In the genomic region with DNA sequence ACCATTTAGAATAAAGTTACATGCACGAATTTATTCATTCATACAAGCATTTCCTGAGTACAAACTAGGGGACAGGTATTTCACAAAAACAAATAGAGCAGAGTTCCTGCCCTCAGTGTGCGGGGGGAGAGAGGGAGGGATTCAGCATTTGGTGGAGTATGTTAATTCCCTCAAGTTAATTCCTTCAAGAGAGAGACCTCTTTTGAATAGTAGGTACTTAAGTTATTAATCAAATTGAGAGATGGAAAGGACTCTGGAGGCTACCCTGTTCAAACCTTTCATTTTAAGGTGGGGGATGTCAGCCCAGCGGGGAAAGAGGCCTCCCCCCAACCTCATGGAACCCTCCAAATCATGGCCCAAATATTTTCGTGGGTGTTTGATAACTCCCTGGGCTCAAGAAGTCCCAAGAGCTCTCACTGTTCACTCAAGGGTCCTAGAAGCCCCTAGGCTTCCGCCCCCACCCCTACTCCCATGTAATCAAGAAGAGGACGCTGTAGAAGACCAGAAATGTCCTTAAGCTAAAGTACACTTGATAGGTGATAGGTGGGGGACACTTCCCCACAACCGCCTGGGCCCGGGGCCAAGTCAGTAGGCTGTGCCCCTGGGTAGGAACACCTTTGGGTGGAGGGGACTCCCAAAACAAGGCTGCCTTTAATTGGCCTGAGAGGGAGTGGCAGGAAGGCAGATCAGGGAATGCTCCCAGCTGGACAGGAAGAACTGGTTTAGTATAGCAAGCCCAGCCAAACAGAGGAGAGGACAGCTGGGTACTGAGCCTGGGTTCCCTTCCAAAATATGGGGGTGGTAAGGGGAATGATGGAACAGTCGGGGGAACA, we compare ENCODE assay signal across 10 cellular contexts. TPM values are rescaled to one million over a fixed set of nuclear protein-coding genes. Genes with fewer than 3 reads are reported as not detected.
DNase-seq lines count a peak whose midpoint lies in the region; ATAC-seq and TF ChIP-seq lines count a peak whose summit lies in the region.
"Had no signal": no experiment of that assay in that cellular context is flagged by ENCODE, and none has a peak within 500 bp of the region (broad histone marks: within the 10 kb centered on the region; RNA-seq: fewer than 3 reads in every experiment).

No MANE protein-coding gene starts in this region.

- H3K9me3 ChIP-seq in cardiac muscle cell (ENCODE audit: low read depth) (no peaks in the 10 kb centered on the region), lower lobe of right lung (no peaks in the 10 kb centered on the region)

- BruUV-seq in MCF 10A (replicated peaks; lab: Mats Ljungman, UMichigan): no TSS peak

- no peaks in the 10 kb centered on the region for H3K36me3 ChIP-seq in cardiac muscle cell
- peaks cover 15% of the 10 kb centered on the region for H3K36me3 ChIP-seq in lower lobe of right lung

- peak overlapping the region; percentile 93 for H3K27ac Mint-ChIP-seq in MCF 10A (ENCODE audit: low read depth, unreplicated experiment)

- CTCF ChIA-PET in MCF 10A (lab: Yijun Ruan, JAX): interaction anchor here (1.1 to 9.0 kb wide), 8 partner anchors 8 to 425 kb away, joined by 4 to 82 read pairs (median 6); a partner anchor contains a TSS

- H3K9me3 Mint-ChIP-seq in MCF 10A (ENCODE audit: unreplicated experiment): no peaks in the 10 kb centered on the region

- H3K27ac ChIP-seq in cardiac muscle cell (peak overlapping the region; percentile 98), lower lobe of right lung (peak overlapping the region; percentile 93)

- H3K4me1 ChIP-seq in cardiac muscle cell (ENCODE audit: low read depth) (peaks cover 69% of the 10 kb centered on the region), lower lobe of right lung (peaks cover 82% of the 10 kb centered on the region)

- POLR2A ChIA-PET in MCF 10A (lab: Yijun Ruan, JAX): interaction anchor here (0.5 to 37.4 kb wide), 8 partner anchors 9 to 540 kb away, joined by 3 to 1328 read pairs (median 12); a partner anchor contains a TSS

- DNase-seq in cardiac muscle cell (ENCODE audit: low read depth in 1 of 2, low spot score in 1 of 2) (no peak), Right ventricle myocardium inferior (ENCODE audit: missing footprints) (no peak), MCF 10A (ENCODE audit: unreplicated experiment) (peak; percentile 56), lower lobe of right lung (peak; percentile 91), ureter (ENCODE audit: low spot score) (peak; percentile 82), T1000 (lab: John Stamatoyannopoulos, UW) (no peak), NCI-H2171 (lab: John Stamatoyannopoulos, UW) (no peak)
- DNase-seq: GF-D8 had no signal

- H3K27me3 ChIP-seq in cardiac muscle cell (no peaks in the 10 kb centered on the region), lower lobe of right lung (ENCODE audit: low read depth) (no peaks in the 10 kb centered on the region)

- H3K4me1 Mint-ChIP-seq in MCF 10A (ENCODE audit: insufficient read depth, unreplicated experiment): peaks cover 46% of the 10 kb centered on the region

- peaks cover 8% of the 10 kb centered on the region for H3K36me3 Mint-ChIP-seq in MCF 10A (ENCODE audit: insufficient read depth, unreplicated experiment)

- peak overlapping the region; percentile 89 for H3K4me3 Mint-ChIP-seq in MCF 10A (ENCODE audit: unreplicated experiment)

- intact Hi-C loops in Right ventricle myocardium inferior (cut with DNase I): no loop called here
- intact Hi-C loops in MCF 10A (cut with micrococcal nuclease): loop anchor here (5.0 kb wide), 1 partner anchor 72 kb away; a partner anchor contains a TSS
- intact Hi-C loops in lower lobe of right lung (cut with DNase I): no loop called here

- no peaks in the 10 kb centered on the region for H3K27me3 Mint-ChIP-seq in MCF 10A (ENCODE audit: insufficient read depth, unreplicated experiment)

- ATAC-seq in Right ventricle myocardium inferior (no peak), lower lobe of right lung (peak; percentile 58 to 75), HG02588 (IDR thresholded peaks at IDR 0.05; ENCODE audit: unreplicated experiment) (no peak)

- H3K4me3 ChIP-seq in cardiac muscle cell (no peak overlapping the region), lower lobe of right lung (peak overlapping the region; percentile 82)

- TF ChIP-seq CTCF in cardiac muscle cell (IDR thresholded peaks at IDR 0.05; ENCODE audit: low read depth, low read length): no peak
- no peak for TF ChIP-seq CTCF in MCF 10A (IDR thresholded peaks at IDR 0.05; ENCODE audit: unreplicated experiment)
- no peak for TF ChIP-seq CTCF in lower lobe of right lung (IDR thresholded peaks at IDR 0.05)

RNA-seq across cellular contexts. Expression of a gene that starts 2.9 kb away (rescaled TPM):
- total RNA-seq in cardiac muscle cell (36.0 and 55.7 TPM in 2 replicates), Right ventricle myocardium inferior (82.1 TPM), MCF 10A (2022) (180 and 209 TPM in 2 replicates), lower lobe of right lung (259 TPM), ureter (215 TPM)
- 35.4 and 74.4 TPM in 2 replicates for polyA plus RNA-seq in cardiac muscle cell

RNA-seq across cellular contexts. Expression of a gene that starts 17.6 kb away (rescaled TPM):
- total RNA-seq in cardiac muscle cell (24.5 and 28.0 TPM in 2 replicates), Right ventricle myocardium inferior (21.9 TPM), MCF 10A (2022) (19.1 and 28.2 TPM in 2 replicates), lower lobe of right lung (69.3 TPM), ureter (28.8 TPM)
- polyA plus RNA-seq in cardiac muscle cell: 16.9 and 20.0 TPM in 2 replicates

RNA-seq across cellular contexts. Expression of a gene that starts 32.8 kb away (rescaled TPM):
- total RNA-seq in cardiac muscle cell (0.32 and 0.39 TPM in 2 replicates), Right ventricle myocardium inferior (0.73 TPM), MCF 10A (2022) (not detected in 2 replicates), lower lobe of right lung (not detected), ureter (1.2 TPM)
- polyA plus RNA-seq in cardiac muscle cell: 3.5 and 3.8 TPM in 2 replicates
- total RNA-seq: glomerular endothelial cell had no signal

RNA-seq across cellular contexts. Expression of a gene that starts 37.2 kb away (rescaled TPM):
- not detected in 2 replicates for total RNA-seq in cardiac muscle cell
- not detected in 2 replicates for polyA plus RNA-seq in cardiac muscle cell
- not detected for total RNA-seq in Right ventricle myocardium inferior
- total RNA-seq in MCF 10A (2022): 0.20 TPM in 1 of 2 replicates, not detected in the other
- total RNA-seq in lower lobe of right lung: not detected
- total RNA-seq in ureter: not detected
- total RNA-seq: glomerular endothelial cell had no signal

RNA-seq across cellular contexts. Expression of a gene that starts 38.7 kb away (rescaled TPM):
- total RNA-seq in cardiac muscle cell: not detected in 2 replicates
- polyA plus RNA-seq in cardiac muscle cell: not detected in 2 replicates
- total RNA-seq in Right ventricle myocardium inferior: not detected
- total RNA-seq in MCF 10A (2022): not detected in 2 replicates
- not detected for total RNA-seq in lower lobe of right lung
- total RNA-seq in ureter: not detected
- total RNA-seq: glomerular endothelial cell had no signal

Comparison
In these comparisons a context has a peak if more than half of its experiments do, and no peak if none do; other contexts are left out.
1. DNase-seq: peak in MCF 10A (single experiment), lower lobe of right lung (single experiment) and ureter (single experiment); none in cardiac muscle cell (0 of 2), Right ventricle myocardium inferior (single experiment), T1000 (single experiment) and NCI-H2171 (single experiment).
2. ATAC-seq: peak in lower lobe of right lung (2 of 2); none in Right ventricle myocardium inferior (single experiment) and HG02588 (single experiment).